In genomic region chr17:18185391-18185790, GRCh38 we compare ENCODE assay signal across 8 cellular contexts. TPM values are rescaled to one million over a fixed set of nuclear protein-coding genes. Genes with fewer than 3 reads are reported as not detected.
DNase-seq lines count a peak whose midpoint lies in the region; ATAC-seq, FAIRE-seq and TF ChIP-seq lines count a peak whose summit lies in the region.

No MANE protein-coding gene starts in this region.

- H3K27ac ChIP-seq in adrenal gland, result peak overlapping the region in 4 of 5 donors; percentile 22 to 99 (median 94)
- H3K27ac ChIP-seq in kidney (ENCODE audit: low read depth in 2 of 2, low read length in 2 of 2), result peak overlapping the region; percentile 1 to 26
- H3K27ac ChIP-seq in thoracic aorta, result peak overlapping the region; percentile 35 to 92

- peak overlapping the region; percentile 97 for H3K4me3 Mint-ChIP-seq in activated T-cell treated with anti-CD3 and anti-CD28 coated beads, Interleukin-2, amount 50 U/mL, for 4 hours

- TF ChIP-seq POLR2A in adrenal gland (IDR thresholded peaks at IDR 0.05), result no peak

- H3K4me1 Mint-ChIP-seq in activated T-cell treated with anti-CD3 and anti-CD28 coated beads, Interleukin-2, amount 50 U/mL, for 4 hours (ENCODE audit: low read depth), result peaks cover 72% of the 10 kb centered on the region

- no peak for TF ChIP-seq CTCF in adrenal gland (IDR thresholded peaks at IDR 0.05)
- no peak for TF ChIP-seq CTCF in kidney (IDR thresholded peaks at IDR 0.05; ENCODE audit: borderline replicate concordance, extremely low read depth, insufficient read depth)
- no peak for TF ChIP-seq CTCF in thoracic aorta (IDR thresholded peaks at IDR 0.05)

- DNase-seq in activated T-cell treated with anti-CD3 and anti-CD28 coated beads, Interleukin-2, amount 50 U/mL, for 4 hours, result no peak
- no peak for DNase-seq in activated T-cell treated with anti-CD3 and anti-CD28 coated beads, Interleukin-2, amount 50 U/mL, for 1 hour
- DNase-seq in adrenal gland (peak in 1 of 7 donors; percentile 25), kidney (no peak), thoracic aorta (ENCODE audit: low spot score) (no peak), OCI-M2 (lab: John Stamatoyannopoulos, UW; ENCODE audit: unreplicated experiment) (no peak), NCI-H1417 (lab: John Stamatoyannopoulos, UW) (no peak)

- no peak for ATAC-seq in activated T-cell treated with anti-CD3 and anti-CD28 coated beads, Interleukin-2, amount 50 U/mL, for 4 hours
- ATAC-seq in thoracic aorta (ENCODE audit: insufficient number of reproducible peaks, low FRiP score, low read depth), result no peak
- ATAC-seq in GM21786 (IDR thresholded peaks at IDR 0.05; ENCODE audit: unreplicated experiment), result no peak

- no peaks in the 10 kb centered on the region for H3K9me3 Mint-ChIP-seq in activated T-cell treated with anti-CD3 and anti-CD28 coated beads, Interleukin-2, amount 50 U/mL, for 4 hours

- H3K36me3 Mint-ChIP-seq in activated T-cell treated with anti-CD3 and anti-CD28 coated beads, Interleukin-2, amount 50 U/mL, for 4 hours (ENCODE audit: insufficient read depth), result peaks cover 27% of the 10 kb centered on the region

- FAIRE-seq in kidney (lab: Jason Lieb, UNC), result no peak

- H3K9ac ChIP-seq in kidney (ENCODE audit: low read length in 2 of 2), result peak overlapping the region; percentile 72 to 92

- intact Hi-C loops in adrenal gland (cut with DNase I), result loop anchor here in 1 of 2 donors (10.0 kb wide), 1 partner anchor 69 kb away; the partner anchor contains the start of gene FLII
- intact Hi-C loops in kidney (cut with DNase I), result no loop called here

- no peaks in the 10 kb centered on the region for H3K27me3 Mint-ChIP-seq in activated T-cell treated with anti-CD3 and anti-CD28 coated beads, Interleukin-2, amount 50 U/mL, for 4 hours (ENCODE audit: low read depth)

- 0 to 17% (median 11%) methylated on average over 1 to 3 of the region's 3 CpGs for WGBS in adrenal gland, 4 donors

- H3K27me3 ChIP-seq in adrenal gland (no peaks in the 10 kb centered on the region), thoracic aorta (replicated peaks; ENCODE audit: insufficient read depth) (no peaks in the 10 kb centered on the region)

- peaks cover 59 to 71% of the 10 kb centered on the region in 2 donors for H3K4me1 ChIP-seq in adrenal gland (replicated peaks in 1 of 2)
- peaks cover 32 to 42% of the 10 kb centered on the region in 2 donors for H3K4me1 ChIP-seq in kidney (ENCODE audit: control insufficient read depth in 1 of 2, insufficient read depth in 1 of 2, low read depth in 1 of 2, low read length in 2 of 2)
- peaks cover 48 to 66% of the 10 kb centered on the region in 2 donors for H3K4me1 ChIP-seq in thoracic aorta (ENCODE audit: control insufficient read depth in 1 of 2, low read depth in 2 of 2)

- peaks cover 0 to 9% of the 10 kb centered on the region in 2 donors for H3K36me3 ChIP-seq in adrenal gland (replicated peaks in 1 of 2)
- H3K36me3 ChIP-seq in kidney (ENCODE audit: control insufficient read depth in 1 of 2, insufficient read depth in 2 of 2, low read length in 2 of 2), result peaks cover 0 to 3% of the 10 kb centered on the region in 2 donors
- H3K36me3 ChIP-seq in thoracic aorta, result no peaks in the 10 kb centered on the region

- H3K9me3 ChIP-seq in adrenal gland (replicated peaks in 1 of 3), result no peaks in the 10 kb centered on the region
- H3K9me3 ChIP-seq in kidney (ENCODE audit: control insufficient read depth in 1 of 2, low read length in 2 of 2), result no peaks in the 10 kb centered on the region
- no peaks in the 10 kb centered on the region for H3K9me3 ChIP-seq in thoracic aorta

- H3K4me3 ChIP-seq in adrenal gland, result peak overlapping the region in 1 of 4 donors; percentile 85
- peak overlapping the region; percentile 75 to 84 for H3K4me3 ChIP-seq in kidney (ENCODE audit: low read length in 2 of 2)
- H3K4me3 ChIP-seq in thoracic aorta, result peak overlapping the region; percentile 93

RNA-seq across cellular contexts. Expression of gene ALKBH5, which starts 1.8 kb away (rescaled TPM):
- total RNA-seq in activated T-cell treated with anti-CD3 and anti-CD28 coated beads, Interleukin-2, amount 50 U/mL, for 4 hours, result 100 to 1,000 TPM; 112 to 120 (median 114) TPM
- total RNA-seq in adrenal gland (100 to 1,000 TPM; 109 to 154 (median 141) TPM), kidney (94.4 TPM), thoracic aorta (100 to 1,000 TPM in 1 of 2 donors, 10 to 100 TPM in 1; 89.6 to 105 TPM)
- polyA plus RNA-seq in adrenal gland (100 to 1,000 TPM in 1 of 3 donors, 10 to 100 TPM in 2; 28.4 to 118 (median 33.8) TPM), kidney (ENCODE audit: insufficient read depth, low read depth, low replicate concordance) (67.1 TPM)

RNA-seq across cellular contexts. Expression of gene LLGL1, which starts 40.0 kb away (rescaled TPM):
- 10 to 100 TPM; 18.1 to 19.8 (median 19.0) TPM for total RNA-seq in activated T-cell treated with anti-CD3 and anti-CD28 coated beads, Interleukin-2, amount 50 U/mL, for 4 hours
- 10 to 100 TPM; 21.8 to 65.1 (median 48.2) TPM for total RNA-seq in adrenal gland
- polyA plus RNA-seq in adrenal gland, result 10 to 100 TPM in 1 of 3 donors, 1 to 10 TPM in 2; 4.1 to 27.8 (median 8.9) TPM
- total RNA-seq in kidney, result 13.7 TPM
- polyA plus RNA-seq in kidney (ENCODE audit: insufficient read depth, low read depth, low replicate concordance), result 8.0 TPM
- 10 to 100 TPM; 17.1 to 30.3 TPM for total RNA-seq in thoracic aorta

Comparison
In these comparisons a context has a peak if more than half of its experiments do, and no peak if none do; other contexts are left out.
1. H3K27ac ChIP-seq: peak in every context shown above with its lines; median percentile 94 in adrenal gland; 64 in thoracic aorta; 14 in kidney.